Comparison of ENCODE assay signal across 8 cellular contexts in genomic region chr6:139376054-139376355, GRCh38. TPM values are rescaled to one million over a fixed set of nuclear protein-coding genes. Genes with fewer than 3 reads are reported as not detected.
A peak's percentile ranks its signal among the peaks of the same experiment; 100 is the strongest.
DNase-seq lines count a peak whose midpoint lies in the region; ATAC-seq and TF ChIP-seq lines count a peak whose summit lies in the region.

No MANE protein-coding gene starts in this region.

- H3K27ac ChIP-seq in SK-N-SH (ENCODE audit: low read depth in 2 of 2, low read length in 1 of 2) (peak overlapping the region; percentile 82 to 91; a peak in 3 of 4 replicates), neutrophil (peak overlapping the region; percentile 96)

- H4K20me1 ChIP-seq in SK-N-SH (ENCODE audit: insufficient read depth), result peaks cover 31% of the 10 kb centered on the region

- ATAC-seq in GM19351 (IDR thresholded peaks at IDR 0.05; ENCODE audit: unreplicated experiment), result no peak
- no peak for ATAC-seq in GM21529 (IDR thresholded peaks at IDR 0.05; ENCODE audit: unreplicated experiment)
- no peak for ATAC-seq in HG03175 (IDR thresholded peaks at IDR 0.05; ENCODE audit: unreplicated experiment)

- TF ChIP-seq EP300 in SK-N-SH (IDR thresholded peaks at IDR 0.05; ENCODE audit: borderline replicate concordance in 1 of 2, low read depth in 1 of 2, low read length in 1 of 2), result no peak

- TF ChIP-seq RAD21 in SK-N-SH (IDR thresholded peaks at IDR 0.05; ENCODE audit: low read length), result no peak

- H3K9me2 ChIP-seq in SK-N-SH, result no peaks in the 10 kb centered on the region

- H3K36me3 ChIP-seq in H7 (replicated peaks; ENCODE audit: control insufficient read depth, insufficient read depth, low read length) (no peaks in the 10 kb centered on the region; the same call in 1 of the 2 replicates), SK-N-SH (replicated peaks in 1 of 2; ENCODE audit: control insufficient read depth in 1 of 2, insufficient read depth in 2 of 2, low read length in 1 of 2) (peaks cover 18 to 21% of the 10 kb centered on the region in 2 experiments), neutrophil (no peaks in the 10 kb centered on the region)

- H3K79me2 ChIP-seq in SK-N-SH (ENCODE audit: insufficient read depth), result peaks cover 34% of the 10 kb centered on the region

- H3K9ac ChIP-seq in SK-N-SH, result peak overlapping the region; percentile 98

- DNase-seq in H7 (no peak), SK-N-SH (no peak), epithelial cell of proximal tubule (ENCODE audit: low read depth) (no peak), NCI-H345 (lab: John Stamatoyannopoulos, UW) (no peak)

- H2AFZ ChIP-seq in SK-N-SH (ENCODE audit: low read depth), result peak overlapping the region; percentile 81

- H3K27me3 ChIP-seq in H7 (ENCODE audit: control insufficient read depth, insufficient read depth, low read length) (no peaks in the 10 kb centered on the region), SK-N-SH (ENCODE audit: insufficient read depth) (no peaks in the 10 kb centered on the region), neutrophil (no peaks in the 10 kb centered on the region)

- CTCF ChIA-PET in SK-N-SH (lab: Yijun Ruan, JAX), result no interaction called here

- WGBS in SK-N-SH (ENCODE audit: low lambda C conversion rate), result 9% methylated on average over 11 of the region's 11 CpGs

- H3K4me3 ChIP-seq in H7 (ENCODE audit: insufficient read depth, low read depth, low read length) (peak overlapping the region; percentile 90), SK-N-SH (ENCODE audit: low read depth in 2 of 2, low read length in 1 of 2) (peak overlapping the region; percentile 72 to 95), epithelial cell of proximal tubule (ENCODE audit: low read depth, low read length) (peak overlapping the region; percentile 88), neutrophil (ENCODE audit: low read depth in 1 of 2, low read length in 1 of 2) (peak overlapping the region; percentile 77 to 91)

- H3K4me2 ChIP-seq in SK-N-SH, result peak overlapping the region; percentile 85

- peaks cover 19% of the 10 kb centered on the region for H3F3A ChIP-seq in SK-N-SH (replicated peaks; ENCODE audit: insufficient read depth)

- H3K4me1 ChIP-seq in SK-N-SH (ENCODE audit: control insufficient read depth in 1 of 2, insufficient read depth in 2 of 2, low read depth in 1 of 2, low read length in 1 of 2) (peaks cover 9 to 18% of the 10 kb centered on the region in 2 experiments; a peak in 2 of 4 replicates), neutrophil (ENCODE audit: control insufficient read depth in 1 of 2, insufficient read depth in 1 of 2, low read depth in 1 of 2, low read length in 1 of 2) (peaks cover 71 to 76% of the 10 kb centered on the region in 2 experiments)

- POLR2A ChIA-PET in SK-N-SH (lab: Yijun Ruan, JAX), result no interaction called here

- no peak for TF ChIP-seq CTCF in SK-N-SH (IDR thresholded peaks at IDR 0.05)
- TF ChIP-seq CTCF in epithelial cell of proximal tubule (conservative IDR thresholded peaks at IDR 0.05; ENCODE audit: low read depth, low read length), result no peak
- no peak for TF ChIP-seq CTCF in neutrophil (IDR thresholded peaks at IDR 0.05)

- H3K9me3 ChIP-seq in SK-N-SH (no peaks in the 10 kb centered on the region), neutrophil (no peaks in the 10 kb centered on the region)

TF ChIP-seq in SK-N-SH, 30 proteins besides CTCF, POLR2A, EP300 and RAD21:
- TF ChIP-seq MXI1 (IDR thresholded peaks at IDR 0.05; ENCODE audit: low read depth, low read length) (no peak), SIN3A (IDR thresholded peaks at IDR 0.05; ENCODE audit: borderline replicate concordance, low read depth, low read length) (no peak), FOXM1 (IDR thresholded peaks at IDR 0.05; ENCODE audit: low read depth) (no peak), USF1 (IDR thresholded peaks at IDR 0.05; ENCODE audit: borderline replicate concordance, low read depth) (no peak), USF2 (IDR thresholded peaks at IDR 0.05; ENCODE audit: borderline replicate concordance, low read depth, low read length) (no peak), CHD2 (IDR thresholded peaks at IDR 0.05; ENCODE audit: low read length, partially characterized antibody) (no peak), PBX3 (IDR thresholded peaks at IDR 0.05) (no peak), EZH2phosphoT487 (IDR thresholded peaks at IDR 0.05; ENCODE audit: borderline replicate concordance, low read depth) (no peak), POLR2AphosphoS5 (IDR thresholded peaks at IDR 0.05; ENCODE audit: low read depth, low read length) (no peak), RCOR1 (IDR thresholded peaks at IDR 0.05; ENCODE audit: low read length) (no peak), IRF3 (IDR thresholded peaks at IDR 0.05; ENCODE audit: low read depth, low read length) (no peak), GATA2 (CRISPR knock-in tag; IDR thresholded peaks at IDR 0.05) (no peak), GABPA (IDR thresholded peaks at IDR 0.05; ENCODE audit: low read depth) (no peak)

RNA-seq across cellular contexts. Expression of gene CITED2, which starts 1.6 kb away (rescaled TPM):
- 42.5 and 44.9 TPM in 2 replicates for total RNA-seq in H7 (2014; rRNA removed; shearing (Covaris generic))
- polyA plus RNA-seq in SK-N-SH (2012; rRNA removed), result 159 and 173 TPM in 2 replicates
- polyA plus RNA-seq in SK-N-SH (2012; cell fraction: cytosol; rRNA removed), result 133 and 135 TPM in 2 replicates
- 156 and 252 TPM in 2 replicates for polyA plus RNA-seq in SK-N-SH (2012; cell fraction: nucleus; rRNA removed)
- total RNA-seq in epithelial cell of proximal tubule, result 56.1 and 112 TPM in 2 replicates
